8 cellular contexts compared by ENCODE assay signal in genomic region chr5:141876628-141877477, GRCh38. TPM values are rescaled to one million over a fixed set of nuclear protein-coding genes. Genes with fewer than 3 reads are reported as not detected.
DNase-seq lines count a peak whose midpoint lies in the region; ATAC-seq, FAIRE-seq and TF ChIP-seq lines count a peak whose summit lies in the region.

No MANE protein-coding gene starts in this region.

- H3K4me1 ChIP-seq in Peyer's patch, result peaks cover 5 to 55% (median 24%) of the 10 kb centered on the region in 4 donors

- ATAC-seq in esophagus mucosa (peak; percentile 14), GM21737 (IDR thresholded peaks at IDR 0.05; ENCODE audit: unreplicated experiment) (no peak), HG03108 (IDR thresholded peaks at IDR 0.05; ENCODE audit: unreplicated experiment) (no peak), GM18519 (IDR thresholded peaks at IDR 0.05; ENCODE audit: low FRiP score, unreplicated experiment) (no peak)

- no peaks in the 10 kb centered on the region for H3K27me3 ChIP-seq in Peyer's patch

- in situ Hi-C loops in GM13976 (cut with MboI; ENCODE audit: low sequenced_read_pairs, unreplicated experiment), result loop anchor here (10.0 kb wide), 1 partner anchor 182 kb away; no protein-coding TSS in a partner anchor

- TF ChIP-seq CTCF in Peyer's patch (IDR thresholded peaks at IDR 0.05) (no peak), GM13976 (IDR thresholded peaks at IDR 0.05; ENCODE audit: borderline replicate concordance, control extremely low read depth, extremely low read depth, insufficient read depth, missing control alignments) (no peak)

- H3K4me3 ChIP-seq in Peyer's patch, result peak overlapping the region; percentile 23 to 94 (median 66)

- H3K9me3 ChIP-seq in Peyer's patch, result no peaks in the 10 kb centered on the region

- no peak for TF ChIP-seq POLR2A in GM12891 (IDR thresholded peaks at IDR 0.05; ENCODE audit: low read depth, low read length)
- peak; percentile 39 to 46 for TF ChIP-seq POLR2A in Peyer's patch (IDR thresholded peaks at IDR 0.05)

- peak overlapping the region; percentile 19 to 97 (median 92) for H3K27ac ChIP-seq in Peyer's patch

- no peaks in the 10 kb centered on the region for H3K36me3 ChIP-seq in Peyer's patch

- intact Hi-C loops in posterior vena cava (cut with DNase I), result loop anchor here in 1 of 2 donors (5.0 kb wide), 1 partner anchor 80 kb away; the partner anchor contains the start of gene PCDH12

- peak; percentile 58 for FAIRE-seq in GM12891 (lab: Jason Lieb, UNC)

- DNase-seq in GM12891 (ENCODE audit: insufficient read length, low spot score) (no peak), Peyer's patch (peak in 2 of 3 donors; percentile 51 to 78), posterior vena cava (ENCODE audit: low spot score) (peak; percentile 67), GM13976 (ENCODE audit: low spot score) (no peak)

TF ChIP-seq in GM12891, 5 proteins besides CTCF, POLR2A, EP300 and RAD21:
- no peak for TF ChIP-seq POLR2AphosphoS5 (IDR thresholded peaks at IDR 0.05; ENCODE audit: low read depth, low read length)
- no peak for TF ChIP-seq PAX5 (IDR thresholded peaks at IDR 0.05; ENCODE audit: insufficient read depth, low read length, severe bottlenecking)
- TF ChIP-seq POU2F2 (IDR thresholded peaks at IDR 0.05; ENCODE audit: low read depth, low read length), result no peak
- no peak for TF ChIP-seq SPI1 (IDR thresholded peaks at IDR 0.05; ENCODE audit: low read depth, low read length)
- TF ChIP-seq TAF1 (IDR thresholded peaks at IDR 0.05; ENCODE audit: low read depth, low read length), result no peak
TF ChIP-seq in GM12891: peak in this region for 0.

RNA-seq across cellular contexts. Expression of gene PCDH1, which starts 1.4 kb away (rescaled TPM):
- polyA plus RNA-seq in GM12891 (2012; ENCODE audit: low read depth, missing spikeins), result 0.15 TPM
- 100 to 1,000 TPM in 3 of 4 donors, 10 to 100 TPM in 1; 64.4 to 169 (median 164) TPM for total RNA-seq in Peyer's patch
- 62.7 TPM for total RNA-seq in esophagus mucosa
- total RNA-seq in posterior vena cava, result 10 to 100 TPM; 30.2 to 36.7 TPM

RNA-seq across cellular contexts. Expression of gene DELE1, which starts 46.8 kb away (rescaled TPM):
- polyA plus RNA-seq in GM12891 (2012; ENCODE audit: low read depth, missing spikeins), result 32.8 TPM
- total RNA-seq in Peyer's patch, result 100 to 1,000 TPM in 2 of 4 donors, 10 to 100 TPM in 2; 76.0 to 144 (median 96.0) TPM
- total RNA-seq in esophagus mucosa, result 33.5 TPM
- 10 to 100 TPM; 46.4 to 49.6 TPM for total RNA-seq in posterior vena cava

Comparison
In these comparisons a context has a peak if more than half of its experiments do, and no peak if none do; other contexts are left out.
1. DNase-seq: peak in Peyer's patch (2 of 3) and posterior vena cava (single experiment); none in GM12891 (single experiment) and GM13976 (single experiment).